7 cellular contexts compared by ENCODE assay signal in the genomic region with DNA sequence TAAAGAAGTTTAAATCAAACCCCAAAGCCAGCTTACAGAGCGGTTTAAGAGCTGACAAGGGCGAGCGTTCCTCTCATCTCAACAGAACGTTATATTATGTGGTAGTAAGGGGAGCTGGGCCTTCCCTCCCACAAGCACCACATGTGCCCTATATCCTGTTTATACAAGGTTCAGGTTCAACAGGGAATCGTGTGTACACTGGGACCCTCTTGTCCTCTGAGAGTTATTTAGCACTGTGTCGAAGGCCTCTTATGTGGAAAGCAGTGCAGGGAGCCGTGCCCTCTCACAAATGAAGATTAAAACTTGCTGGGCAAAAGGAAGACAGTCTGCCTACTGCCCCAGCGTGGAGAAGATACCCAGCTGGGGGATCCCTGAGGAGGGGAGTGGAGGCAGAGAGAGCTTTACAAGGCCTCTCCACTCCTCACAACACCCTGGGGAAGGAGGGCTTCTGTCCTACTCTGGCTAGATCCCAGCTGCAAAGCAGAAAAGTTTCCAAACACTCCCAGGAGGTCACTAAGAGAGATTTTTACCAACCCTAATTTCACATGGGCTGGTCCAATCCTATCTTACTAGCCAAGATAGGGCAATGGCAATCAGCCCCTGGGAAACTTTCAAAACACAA. TPM values are rescaled to one million over a fixed set of nuclear protein-coding genes. Genes with fewer than 3 reads are reported as not detected.
DNase-seq lines count a peak whose midpoint lies in the region; TF ChIP-seq lines count a peak whose summit lies in the region.

No MANE protein-coding gene starts in this region.

- DNase-seq in HT-29 (ENCODE audit: low spot score) (peak; percentile 7), RWPE1 (ENCODE audit: low spot score) (no peak), epithelial cell of proximal tubule (ENCODE audit: low read depth) (no peak), progenitor cell of endocrine pancreas (ENCODE audit: low spot score, unreplicated experiment) (no peak), activated gamma-delta T cell (lab: John Stamatoyannopoulos, UW) (no peak)
- DNase-seq in stimulated activated CD4-positive, alpha-beta T cell treated with anti-CD3 and anti-CD28 coated beads, Interleukin-4, amount 100 ng/mL, for 1 hour, result no peak
- DNase-seq in activated CD4-positive, alpha-beta T cell treated with anti-CD3 and anti-CD28 coated beads, Interleukin-2, amount 50 U/mL, for 1 hour, result no peak

- H3K4me3 ChIP-seq in epithelial cell of proximal tubule (ENCODE audit: low read depth, low read length), result peak overlapping the region; percentile 94

- TF ChIP-seq CTCF in RWPE1 (conservative IDR thresholded peaks at IDR 0.05; ENCODE audit: low read depth), result no peak
- no peak for TF ChIP-seq CTCF in epithelial cell of proximal tubule (conservative IDR thresholded peaks at IDR 0.05; ENCODE audit: low read depth, low read length)
- no peak for TF ChIP-seq CTCF in progenitor cell of endocrine pancreas (IDR thresholded peaks at IDR 0.05; ENCODE audit: unreplicated experiment)

- H3K27me3 Mint-ChIP-seq in progenitor cell of endocrine pancreas, result no peaks in the 10 kb centered on the region

- peaks cover 57% of the 10 kb centered on the region for H3K4me1 Mint-ChIP-seq in progenitor cell of endocrine pancreas (ENCODE audit: low read depth)

- H3K27ac ChIP-seq in RWPE1, result peak overlapping the region; percentile 88

- peak overlapping the region; percentile 66 for H3K27ac Mint-ChIP-seq in progenitor cell of endocrine pancreas

- POLR2A ChIA-PET in RWPE1 (lab: Yijun Ruan, JAX; ENCODE audit: low non-redundant PET), result no interaction called here

- H3K4me3 Mint-ChIP-seq in progenitor cell of endocrine pancreas (ENCODE audit: low read depth), result peak overlapping the region; percentile 99

- CTCF ChIA-PET in RWPE1 (lab: Yijun Ruan, JAX), result interaction anchor here (0.6 kb wide), 1 partner anchor 179 kb away, joined by 3 read pairs; no protein-coding TSS in a partner anchor

- H3K36me3 Mint-ChIP-seq in progenitor cell of endocrine pancreas (ENCODE audit: insufficient read depth), result peaks cover 18% of the 10 kb centered on the region

- no peaks in the 10 kb centered on the region for H3K9me3 Mint-ChIP-seq in progenitor cell of endocrine pancreas (ENCODE audit: low read depth)

RNA-seq across cellular contexts. Expression of gene TLE3, which starts 2.9 kb away (rescaled TPM):
- 59.1 and 77.6 TPM in 2 replicates for total RNA-seq in HT-29 (2014; rRNA removed; shearing (Covaris generic))
- total RNA-seq in epithelial cell of proximal tubule (20.5 and 34.8 TPM in 2 replicates), progenitor cell of endocrine pancreas (113 and 124 TPM in 2 replicates)
